Comparison of ENCODE assay signal across 35 cellular contexts in the genomic region with DNA sequence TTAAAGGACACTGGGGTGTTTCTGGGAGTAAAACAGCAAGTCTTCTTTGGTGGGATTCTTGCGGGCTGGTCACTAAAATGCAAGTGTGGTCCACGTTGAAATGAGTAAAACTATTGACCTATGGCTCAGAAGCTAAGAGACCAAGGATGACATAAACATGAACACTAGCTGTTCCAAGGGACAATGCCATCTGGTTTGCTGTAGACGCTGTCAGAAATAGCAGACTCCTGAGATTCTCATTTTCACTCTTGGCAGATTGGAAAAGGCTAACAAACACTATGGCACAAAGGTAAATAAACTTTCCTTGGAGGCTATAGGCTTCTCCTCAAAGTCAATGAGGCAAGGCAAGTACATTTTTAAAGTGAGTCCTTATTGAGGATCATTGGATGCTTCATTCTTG.
"Had no signal": no experiment of that assay in that cellular context is flagged by ENCODE, and none has a peak within 500 bp of the region (broad histone marks: within the 10 kb centered on the region; RNA-seq: fewer than 3 reads in every experiment).

No MANE protein-coding gene starts in this region.

- DNase-seq: Kasumi-1, MG63, MM.1S, MV-4-11, NCI-H1048, NCI-H1092, NCI-H1092 treated with DMSO at 0.1 percent for 48 hours, NCI-H1105, NCI-H1105 treated with DMSO at 0.1 percent for 48 hours, NCI-H1417, NCI-H1417 treated with DMSO at 0.1 percent for 48 hours, NCI-H1436, NCI-H1436 treated with DMSO at 0.1 percent for 48 hours, NCI-H146, NCI-H1694, NCI-H1694 treated with DMSO at 0.1 percent for 48 hours, NCI-H187, NCI-H187 treated with DMSO at 0.1 percent for 48 hours, NCI-H1930, NCI-H2029, NCI-H2029 treated with DMSO at 0.1 percent for 48 hours, NCI-H2081, NCI-H2081 treated with DMSO at 0.1 percent for 48 hours, NCI-H2107, NCI-H2171, NCI-H2171 treated with DMSO at 0.1 percent for 48 hours, NCI-H2227 treated with DMSO at 0.1 percent for 48 hours, NCI-H226, NCI-H345, NCI-H446, NCI-H446 treated with DMSO at 0.1 percent for 48 hours, NCI-H510A, NCI-H510A treated with DMSO at 0.1 percent for 48 hours, NCI-H524, NCI-H524 treated with DMSO at 0.1 percent for 48 hours had no signal
